In genomic region chr14:29822430-29822709, GRCh38 we compare ENCODE assay signal across 23 cellular contexts.
DNase-seq lines count a peak whose midpoint lies in the region; ATAC-seq and TF ChIP-seq lines count a peak whose summit lies in the region.
"Had no signal": no experiment of that assay in that cellular context is flagged by ENCODE, and none has a peak within 500 bp of the region (broad histone marks: within the 10 kb centered on the region; RNA-seq: fewer than 3 reads in every experiment).

No MANE protein-coding gene starts in this region.

- peaks cover 52% of the 10 kb centered on the region for H3K4me1 Mint-ChIP-seq in brain
- peaks cover 30% of the 10 kb centered on the region for H3K4me1 Mint-ChIP-seq in type B pancreatic cell (ENCODE audit: unreplicated experiment)
- H3K4me1 Mint-ChIP-seq in osteocyte (ENCODE audit: unreplicated experiment), result peaks cover 6% of the 10 kb centered on the region
- H3K4me1 Mint-ChIP-seq: activated CD4-positive, alpha-beta T cell treated with anti-CD3 and anti-CD28 coated beads for 36 hours; T-helper 17 cell had no signal

- no peak overlapping the region for H4K8ac ChIP-seq in mesenchymal stem cell (ENCODE audit: low read length)

- H3K18ac ChIP-seq in mesenchymal stem cell (ENCODE audit: low read depth in 1 of 2, low read length in 2 of 2), result no peak overlapping the region

- no peak overlapping the region for H3K4ac ChIP-seq in mesenchymal stem cell (ENCODE audit: low read depth in 1 of 2, low read length in 2 of 2)

- H3K4me3 ChIP-seq in left ventricle myocardium inferior (no peak overlapping the region), right cardiac atrium (ENCODE audit: low read length) (no peak overlapping the region), mesenchymal stem cell (ENCODE audit: insufficient read depth in 1 of 2, low read depth in 1 of 2, low read length in 2 of 2) (no peak overlapping the region)
- H3K4me3 ChIP-seq: body of pancreas, Peyer's patch, SJCRH30, thoracic aorta had no signal

- peak overlapping the region; percentile 58 for H3K9ac ChIP-seq in mesenchymal stem cell (ENCODE audit: low read length)

- intact Hi-C loops in left ventricle myocardium inferior (cut with micrococcal nuclease) (no loop called here), right cardiac atrium (cut with DNase I) (no loop called here)

- H2BK120ac ChIP-seq in mesenchymal stem cell (ENCODE audit: low read depth, low read length), result no peak overlapping the region

- no peak overlapping the region for H2AK5ac ChIP-seq in mesenchymal stem cell (ENCODE audit: low read length, severe bottlenecking)

- H3K4me1 ChIP-seq in left ventricle myocardium inferior, result peaks cover 39% of the 10 kb centered on the region
- peaks cover 5% of the 10 kb centered on the region for H3K4me1 ChIP-seq in right cardiac atrium (ENCODE audit: control insufficient read depth, insufficient read depth, low read length)
- no peaks in the 10 kb centered on the region for H3K4me1 ChIP-seq in mesenchymal stem cell (ENCODE audit: control insufficient read depth, insufficient read depth, low read depth, low read length)
- H3K4me1 ChIP-seq: Peyer's patch, SJCRH30 had no signal

- H3K27me3 ChIP-seq in left ventricle myocardium inferior (ENCODE audit: low read depth), result no peaks in the 10 kb centered on the region
- no peaks in the 10 kb centered on the region for H3K27me3 ChIP-seq in right cardiac atrium (ENCODE audit: control insufficient read depth, insufficient read depth)
- no peaks in the 10 kb centered on the region for H3K27me3 ChIP-seq in mesenchymal stem cell (ENCODE audit: control insufficient read depth in 1 of 2, insufficient read depth in 1 of 2, low read length in 2 of 2)
- H3K27me3 ChIP-seq: body of pancreas, Peyer's patch, SJCRH30 had no signal

- no peak overlapping the region for H4K91ac ChIP-seq in mesenchymal stem cell (ENCODE audit: low read length)

- H2BK15ac ChIP-seq in mesenchymal stem cell (ENCODE audit: low read depth, poor library complexity, severe bottlenecking), result no peak overlapping the region

- H3K23ac ChIP-seq in mesenchymal stem cell (ENCODE audit: low read length in 2 of 2), result no peak overlapping the region

- H3K27me3 Mint-ChIP-seq in brain, result no peaks in the 10 kb centered on the region
- no peaks in the 10 kb centered on the region for H3K27me3 Mint-ChIP-seq in type B pancreatic cell
- H3K27me3 Mint-ChIP-seq in osteocyte (ENCODE audit: unreplicated experiment), result no peaks in the 10 kb centered on the region
- H3K27me3 Mint-ChIP-seq: activated CD4-positive, alpha-beta T cell treated with anti-CD3 and anti-CD28 coated beads for 36 hours; T-helper 17 cell had no signal

- TF ChIP-seq CTCF in left ventricle myocardium inferior (IDR thresholded peaks at IDR 0.05; ENCODE audit: borderline replicate concordance) (no peak), brain (conservative IDR thresholded peaks at IDR 0.05) (no peak), type B pancreatic cell (conservative IDR thresholded peaks at IDR 0.05) (no peak), osteocyte (IDR thresholded peaks at IDR 0.05) (no peak)

- no peak overlapping the region for H3K4me2 ChIP-seq in mesenchymal stem cell (ENCODE audit: low read length, poor library complexity, severe bottlenecking)

- H3K9me3 ChIP-seq in left ventricle myocardium inferior (replicated peaks) (no peaks in the 10 kb centered on the region), right cardiac atrium (ENCODE audit: control insufficient read depth, low read length) (no peaks in the 10 kb centered on the region), mesenchymal stem cell (ENCODE audit: control insufficient read depth, low read length) (no peaks in the 10 kb centered on the region)
- H3K9me3 ChIP-seq: body of pancreas, Peyer's patch, SJCRH30, thoracic aorta had no signal

- ATAC-seq in right cardiac atrium, result no peak
- ATAC-seq: activated CD4-positive, alpha-beta T cell treated with anti-CD3 and anti-CD28 coated beads for 36 hours; body of pancreas; esophagus mucosa; stimulated activated naive CD8-positive, alpha-beta T cell treated with anti-CD3 and anti-CD28 coated beads, Interleukin-15, Interleukin-2, amounts not matched to agents 100 U/mL and 50 U/mL, for 24 hours; T-helper 17 cell had no signal

- H3K27ac ChIP-seq in left ventricle myocardium inferior (replicated peaks), result peak overlapping the region; percentile 38
- no peak overlapping the region for H3K27ac ChIP-seq in right cardiac atrium (ENCODE audit: low read length)
- no peak overlapping the region for H3K27ac ChIP-seq in mesenchymal stem cell (ENCODE audit: low read length, poor library complexity, severe bottlenecking)
- H3K27ac ChIP-seq: body of pancreas, Peyer's patch, SJCRH30, thoracic aorta had no signal

- H2AFZ ChIP-seq in mesenchymal stem cell (ENCODE audit: low read depth, low read length), result no peak overlapping the region

- no peaks in the 10 kb centered on the region for H3K36me3 ChIP-seq in left ventricle myocardium inferior
- no peaks in the 10 kb centered on the region for H3K36me3 ChIP-seq in mesenchymal stem cell (ENCODE audit: control insufficient read depth in 1 of 2, insufficient read depth in 2 of 2, low read depth in 1 of 2, low read length in 2 of 2)
- H3K36me3 ChIP-seq: Peyer's patch, SJCRH30, thoracic aorta had no signal

- H3K14ac ChIP-seq in mesenchymal stem cell (ENCODE audit: low read length in 2 of 2), result no peak overlapping the region

- H3K4me3 Mint-ChIP-seq in brain (peak overlapping the region in 4 of 5 experiments; percentile 54 to 66 (median 64)), type B pancreatic cell (peak overlapping the region; percentile 23), osteocyte (ENCODE audit: unreplicated experiment) (no peak overlapping the region)
- H3K4me3 Mint-ChIP-seq: activated CD4-positive, alpha-beta T cell treated with anti-CD3 and anti-CD28 coated beads for 36 hours; T-helper 17 cell had no signal

- no peaks in the 10 kb centered on the region for H3K36me3 Mint-ChIP-seq in brain
- no peaks in the 10 kb centered on the region for H3K36me3 Mint-ChIP-seq in type B pancreatic cell
- H3K36me3 Mint-ChIP-seq in osteocyte (ENCODE audit: unreplicated experiment), result no peaks in the 10 kb centered on the region

- peak overlapping the region; percentile 20 to 90 (median 82) for H3K27ac Mint-ChIP-seq in brain
- no peak overlapping the region for H3K27ac Mint-ChIP-seq in type B pancreatic cell
- no peak overlapping the region for H3K27ac Mint-ChIP-seq in osteocyte (ENCODE audit: unreplicated experiment)
- H3K27ac Mint-ChIP-seq: activated CD4-positive, alpha-beta T cell treated with anti-CD3 and anti-CD28 coated beads for 36 hours; T-helper 17 cell had no signal

- H3K9me3 Mint-ChIP-seq in brain (no peaks in the 10 kb centered on the region), type B pancreatic cell (no peaks in the 10 kb centered on the region), osteocyte (ENCODE audit: unreplicated experiment) (no peaks in the 10 kb centered on the region)

- DNase-seq in left ventricle myocardium inferior, result no peak
- no peak for DNase-seq in right cardiac atrium
- peak; percentile 38 for DNase-seq in mesenchymal stem cell
- no peak for DNase-seq in type B pancreatic cell (ENCODE audit: extremely low spot score, unreplicated experiment)
- DNase-seq in iPS-NIHi7 (ENCODE audit: extremely low spot score), result no peak
- DNase-seq in osteocyte (ENCODE audit: extremely low spot score, unreplicated experiment), result no peak
- no peak for DNase-seq in hippocampal formation (lab: John Stamatoyannopoulos, UW)
- DNase-seq: activated CD4-positive, alpha-beta T cell treated with anti-CD3 and anti-CD28 coated beads for 36 hours; activated gamma-delta T cell treated with Interleukin-2 at 50 U/mL for 16 hours; body of pancreas; effector CD8-positive, alpha-beta T cell; H7; MV-4-11; NCI-H446; occipital lobe; Peyer's patch; SJCRH30; stimulated activated CD4-positive, alpha-beta T cell treated with anti-CD3 and anti-CD28 coated beads, Interleukin-12 subunit alpha, Interleukin-12 subunit beta, amount 100 ng/mL, for 4 hours; stimulated activated naive CD8-positive, alpha-beta T cell treated with anti-CD3 and anti-CD28 coated beads, Interleukin-15, Interleukin-2, amounts not matched to agents 100 U/mL and 50 U/mL, for 24 hours; T-helper 17 cell had no signal

- H2BK5ac ChIP-seq in mesenchymal stem cell (ENCODE audit: low read depth, low read length, poor library complexity, severe bottlenecking), result no peak overlapping the region

- H2BK12ac ChIP-seq in mesenchymal stem cell (ENCODE audit: low read length in 2 of 2), result no peak overlapping the region

- peaks cover 1% of the 10 kb centered on the region for H3K79me1 ChIP-seq in mesenchymal stem cell (replicated peaks; ENCODE audit: low read length, poor library complexity, severe bottlenecking)

Comparison
In these comparisons a context has a peak if more than half of its experiments do, and no peak if none do; other contexts are left out.
1. H3K27ac Mint-ChIP-seq: peak in brain (5 of 5); none in type B pancreatic cell (single experiment) and osteocyte (single experiment).